7 cellular contexts compared by ENCODE assay signal in the genomic region with DNA sequence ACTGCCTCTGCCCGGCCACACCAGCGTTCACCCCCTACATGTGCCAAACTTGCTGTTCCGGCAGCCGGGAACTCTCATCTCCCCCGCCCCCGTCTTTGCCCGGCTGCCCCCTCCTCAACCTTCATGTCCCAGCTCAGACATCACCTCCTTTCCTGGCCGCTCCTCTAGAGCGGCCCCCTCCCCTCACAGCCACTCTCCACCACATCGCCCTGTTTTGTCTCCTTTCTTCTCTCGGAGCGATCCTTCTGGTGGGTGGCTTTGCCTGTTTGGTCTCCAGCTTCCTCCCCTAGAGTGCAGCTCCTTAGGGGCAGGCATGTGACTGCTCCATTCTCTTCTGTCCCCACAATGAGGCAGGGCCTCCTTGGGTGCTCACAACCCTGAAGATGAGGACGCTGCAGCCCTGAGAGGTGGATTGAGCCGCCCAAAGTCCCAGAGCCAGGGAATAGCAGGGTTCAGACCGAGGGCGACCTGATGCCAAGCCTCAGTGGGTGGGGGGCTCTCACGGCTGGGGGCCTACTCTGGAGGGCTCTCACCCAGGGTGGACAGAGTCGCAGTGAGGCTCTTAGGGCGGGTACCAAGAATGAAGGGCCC. TPM values are rescaled to one million over a fixed set of nuclear protein-coding genes. Genes with fewer than 3 reads are reported as not detected.
DNase-seq lines count a peak whose midpoint lies in the region; ATAC-seq and TF ChIP-seq lines count a peak whose summit lies in the region.

No MANE protein-coding gene starts in this region.

- H3K9ac ChIP-seq in iPS-18a (ENCODE audit: low read length) (no peak overlapping the region), stomach smooth muscle (ENCODE audit: low read length in 2 of 2) (peak overlapping the region; percentile 23 to 58)

- POLR2A ChIA-PET in activated CD8-positive, alpha-beta T cell treated with anti-CD3 and anti-CD28 coated beads for 36 hours (lab: Charles Lee): interaction anchor here (1.3 to 6.4 kb wide), 5 partner anchors 9 to 45 kb away, joined by 3 to 57 read pairs (median 10); a partner anchor contains a TSS

- TF ChIP-seq CTCF in HFF-Myc (IDR thresholded peaks at IDR 0.05; ENCODE audit: low read depth, low read length, missing control alignments): no peak
- TF ChIP-seq CTCF in activated CD8-positive, alpha-beta T cell treated with anti-CD3 and anti-CD28 coated beads for 36 hours (IDR thresholded peaks at IDR 0.05): no peak

- H3K27me3 ChIP-seq in iPS-18a (ENCODE audit: control insufficient read depth, insufficient read depth, low read length) (no peaks in the 10 kb centered on the region), stomach smooth muscle (ENCODE audit: control insufficient read depth in 1 of 2, insufficient read depth in 2 of 2, low read length in 2 of 2) (no peaks in the 10 kb centered on the region)

- H3K9me3 Mint-ChIP-seq in activated CD8-positive, alpha-beta T cell treated with anti-CD3 and anti-CD28 coated beads for 36 hours: no peaks in the 10 kb centered on the region

- H3K27ac ChIP-seq in iPS-18a (ENCODE audit: low read length) (no peak overlapping the region), stomach smooth muscle (ENCODE audit: low read length) (peak overlapping the region; percentile 74)

- H3K27ac Mint-ChIP-seq in activated CD8-positive, alpha-beta T cell treated with anti-CD3 and anti-CD28 coated beads for 36 hours: peak overlapping the region; percentile 96

- H3K27me3 Mint-ChIP-seq in activated CD8-positive, alpha-beta T cell treated with anti-CD3 and anti-CD28 coated beads for 36 hours: no peaks in the 10 kb centered on the region

- H3K4me3 ChIP-seq in HFF-Myc (replicated peaks; ENCODE audit: low read depth, low read length): peak overlapping the region; percentile 25
- peak overlapping the region; percentile 23 for H3K4me3 ChIP-seq in iPS-18a (ENCODE audit: low read length)
- peak overlapping the region; percentile 14 to 67 for H3K4me3 ChIP-seq in stomach smooth muscle (ENCODE audit: low read length in 2 of 2)

- no peak for ATAC-seq in activated CD8-positive, alpha-beta T cell treated with anti-CD3 and anti-CD28 coated beads for 36 hours
- no peak for ATAC-seq in GM21390 (IDR thresholded peaks at IDR 0.05; ENCODE audit: unreplicated experiment)

- H3K36me3 ChIP-seq in iPS-18a (ENCODE audit: control insufficient read depth, low read depth, low read length) (no peaks in the 10 kb centered on the region), stomach smooth muscle (ENCODE audit: control insufficient read depth in 2 of 2, insufficient read depth in 2 of 2, low read length in 2 of 2) (peaks cover 0 to 2% of the 10 kb centered on the region in 2 donors)

- intact Hi-C loops in activated CD8-positive, alpha-beta T cell treated with anti-CD3 and anti-CD28 coated beads for 36 hours (cut with micrococcal nuclease): no loop called here

- peak overlapping the region; percentile 76 for H3K4me3 Mint-ChIP-seq in activated CD8-positive, alpha-beta T cell treated with anti-CD3 and anti-CD28 coated beads for 36 hours

- H3K36me3 Mint-ChIP-seq in activated CD8-positive, alpha-beta T cell treated with anti-CD3 and anti-CD28 coated beads for 36 hours (ENCODE audit: low read depth): peaks cover 34% of the 10 kb centered on the region

- H3K4me1 ChIP-seq in iPS-18a (ENCODE audit: control insufficient read depth, low read depth, low read length) (peaks cover 14% of the 10 kb centered on the region), stomach smooth muscle (ENCODE audit: control insufficient read depth, insufficient read depth, low read length) (peaks cover 88% of the 10 kb centered on the region)

- CTCF ChIA-PET in activated CD8-positive, alpha-beta T cell treated with anti-CD3 and anti-CD28 coated beads for 36 hours (lab: Charles Lee): interaction anchor here (0.7 to 4.2 kb wide), 10 partner anchors 8 to 81 kb away, joined by 3 to 30 read pairs (median 6); no protein-coding TSS in a partner anchor

- DNase-seq in HFF-Myc (ENCODE audit: extremely low read depth, low read depth) (no peak), NCI-H510A treated with DMSO at 0.1 percent for 48 hours (lab: John Stamatoyannopoulos, UW) (no peak), HuH-7 (ENCODE audit: low spot score) (no peak)
- no peak for DNase-seq in activated CD8-positive, alpha-beta T cell treated with anti-CD3 and anti-CD28 coated beads for 36 hours

- no peaks in the 10 kb centered on the region for H3K9me3 ChIP-seq in iPS-18a (ENCODE audit: control insufficient read depth, low read depth, low read length)
- no peaks in the 10 kb centered on the region for H3K9me3 ChIP-seq in stomach smooth muscle (ENCODE audit: control insufficient read depth in 2 of 2, low read length in 2 of 2)

- H3K4me1 Mint-ChIP-seq in activated CD8-positive, alpha-beta T cell treated with anti-CD3 and anti-CD28 coated beads for 36 hours (ENCODE audit: low read depth): peaks cover 89% of the 10 kb centered on the region

RNA-seq across cellular contexts. Expression of a gene that starts 44.9 kb away (rescaled TPM):
- total RNA-seq in activated CD8-positive, alpha-beta T cell treated with anti-CD3 and anti-CD28 coated beads for 36 hours: 100 to 1,000 TPM; 118 to 127 TPM
